In genomic region chr7:2862831-2863361, GRCh38 we compare ENCODE assay signal across 8 cellular contexts. TPM values are rescaled to one million over a fixed set of nuclear protein-coding genes. Genes with fewer than 3 reads are reported as not detected.
DNase-seq lines count a peak whose midpoint lies in the region; ATAC-seq and TF ChIP-seq lines count a peak whose summit lies in the region.

No MANE protein-coding gene starts in this region.

- H3K9me3 ChIP-seq in left ventricle myocardium inferior (replicated peaks) = no peaks in the 10 kb centered on the region
- no peaks in the 10 kb centered on the region for H3K9me3 ChIP-seq in mesodermal cell (ENCODE audit: control insufficient read depth, low read length)

- no peaks in the 10 kb centered on the region for H3K36me3 Mint-ChIP-seq in activated naive CD8-positive, alpha-beta T cell treated with anti-CD3 and anti-CD28 coated beads, Interleukin-2, amount 50 U/mL, for 24 hours (ENCODE audit: low read depth)

- peak overlapping the region; percentile 91 for H3K27ac ChIP-seq in left ventricle myocardium inferior (replicated peaks)
- peak overlapping the region; percentile 94 for H3K27ac ChIP-seq in mesodermal cell (ENCODE audit: low read depth, low read length, severe bottlenecking)

- H3K4me1 ChIP-seq in left ventricle myocardium inferior (peaks cover 22% of the 10 kb centered on the region), mesodermal cell (ENCODE audit: control insufficient read depth, insufficient read depth, low read length, poor library complexity, severe bottlenecking) (peaks cover 24% of the 10 kb centered on the region)

- peaks cover 29% of the 10 kb centered on the region for H3K4me1 Mint-ChIP-seq in activated naive CD8-positive, alpha-beta T cell treated with anti-CD3 and anti-CD28 coated beads, Interleukin-2, amount 50 U/mL, for 24 hours

- ATAC-seq in Right ventricle myocardium inferior = no peak
- ATAC-seq in activated naive CD8-positive, alpha-beta T cell treated with anti-CD3 and anti-CD28 coated beads, Interleukin-2, amount 50 U/mL, for 24 hours = peak; percentile 35

- H3K27me3 Mint-ChIP-seq in activated naive CD8-positive, alpha-beta T cell treated with anti-CD3 and anti-CD28 coated beads, Interleukin-2, amount 50 U/mL, for 24 hours = no peaks in the 10 kb centered on the region

- H3K9me3 Mint-ChIP-seq in activated naive CD8-positive, alpha-beta T cell treated with anti-CD3 and anti-CD28 coated beads, Interleukin-2, amount 50 U/mL, for 24 hours = no peaks in the 10 kb centered on the region

- H3K4me3 Mint-ChIP-seq in activated naive CD8-positive, alpha-beta T cell treated with anti-CD3 and anti-CD28 coated beads, Interleukin-2, amount 50 U/mL, for 24 hours = peak overlapping the region; percentile 75

- intact Hi-C loops in left ventricle myocardium inferior (cut with micrococcal nuclease) = loop anchor here (10.0 kb wide), 1 partner anchor 292 kb away; no protein-coding TSS in a partner anchor
- intact Hi-C loops in Right ventricle myocardium inferior (cut with DNase I) = no loop called here

- H3K27me3 ChIP-seq in left ventricle myocardium inferior (ENCODE audit: low read depth) = no peaks in the 10 kb centered on the region

- peak overlapping the region; percentile 95 for H3K27ac Mint-ChIP-seq in activated naive CD8-positive, alpha-beta T cell treated with anti-CD3 and anti-CD28 coated beads, Interleukin-2, amount 50 U/mL, for 24 hours

- 82 to 89% methylated on average over 19 to 21 of the region's 22 CpGs for WGBS in mesodermal cell (ENCODE audit: insufficient coverage in 2 of 2), 2 experiments

- DNase-seq in left ventricle myocardium inferior (no peak), Right ventricle myocardium inferior (ENCODE audit: missing footprints) (no peak), hippocampal formation (lab: John Stamatoyannopoulos, UW) (no peak), occipital lobe (lab: John Stamatoyannopoulos, UW) (no peak), NCI-H2107 treated with DMSO at 0.1 percent for 48 hours (lab: John Stamatoyannopoulos, UW; ENCODE audit: unreplicated experiment) (no peak), HuH-7 (ENCODE audit: low spot score) (no peak)
- DNase-seq in activated naive CD8-positive, alpha-beta T cell treated with anti-CD3 and anti-CD28 coated beads, Interleukin-2, amount 50 U/mL, for 24 hours = peak; percentile 48

- H3K36me3 ChIP-seq in left ventricle myocardium inferior = no peaks in the 10 kb centered on the region
- H3K36me3 ChIP-seq in mesodermal cell (ENCODE audit: control insufficient read depth, insufficient read depth, low read length) = no peaks in the 10 kb centered on the region

- H3K4me3 ChIP-seq in left ventricle myocardium inferior = peak overlapping the region; percentile 44
- H3K4me3 ChIP-seq in mesodermal cell (ENCODE audit: extremely low read depth, insufficient read depth, low read length, poor library complexity, severe bottlenecking) = no peak overlapping the region

- TF ChIP-seq CTCF in left ventricle myocardium inferior (IDR thresholded peaks at IDR 0.05; ENCODE audit: borderline replicate concordance) = no peak

RNA-seq across cellular contexts. Expression of gene GNA12, which starts 18.8 kb away (rescaled TPM):
- total RNA-seq in left ventricle myocardium inferior (43.0 TPM), Right ventricle myocardium inferior (40.8 TPM), occipital lobe (15.3 TPM)
- polyA plus RNA-seq in mesodermal cell (2013, experiment 1 of 2) = 47.3 TPM
- 41.6 TPM for polyA plus RNA-seq in mesodermal cell (2013, experiment 2 of 2)
